Comparison of ENCODE assay signal across 4 cellular contexts in the genomic region with DNA sequence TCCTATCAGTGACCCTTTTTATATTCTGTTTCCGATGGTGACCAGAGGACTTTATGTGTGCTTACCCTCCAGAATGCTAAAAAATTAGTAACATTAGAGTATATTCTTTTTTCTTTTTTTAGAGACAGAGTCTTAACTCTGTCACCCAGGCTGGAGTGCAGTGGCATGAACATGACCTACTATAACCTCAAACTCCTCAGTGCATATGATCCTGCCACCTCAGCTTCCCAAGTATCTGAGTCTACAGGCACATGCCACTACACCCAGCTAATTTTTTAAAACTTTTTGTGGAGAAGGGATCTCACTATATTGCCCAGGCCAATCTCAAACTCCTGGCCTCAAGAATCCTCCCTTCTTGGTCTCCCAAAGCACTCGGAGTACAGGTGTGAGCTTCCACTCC.
"Had no signal": no experiment of that assay in that cellular context is flagged by ENCODE, and none has a peak within 500 bp of the region (broad histone marks: within the 10 kb centered on the region; RNA-seq: fewer than 3 reads in every experiment).

No MANE protein-coding gene starts in this region.

- H3K4me3 ChIP-seq: GM23338 had no signal

- H3K4me3 Mint-ChIP-seq: GM23338, H9 had no signal

- H3K9me3 Mint-ChIP-seq: GM23338, H9 had no signal

- DNase-seq: H9, HCEC 1CT, IMR-90 had no signal

- H3K27ac Mint-ChIP-seq: GM23338, H9 had no signal

- ATAC-seq: GM23338 had no signal

- H3K4me1 Mint-ChIP-seq: GM23338, H9 had no signal
